In genomic region chr17:13353590-13353989, GRCh38 we compare ENCODE assay signal across 21 cellular contexts.
A peak's percentile ranks its signal among the peaks of the same experiment; 100 is the strongest.
DNase-seq lines count a peak whose midpoint lies in the region; ATAC-seq and TF ChIP-seq lines count a peak whose summit lies in the region.
"Had no signal": no experiment of that assay in that cellular context is flagged by ENCODE, and none has a peak within 500 bp of the region (broad histone marks: within the 10 kb centered on the region; RNA-seq: fewer than 3 reads in every experiment).

No MANE protein-coding gene starts in this region.

- H4K5ac ChIP-seq in mesendoderm (ENCODE audit: low read length) = no peak overlapping the region

- H2BK120ac ChIP-seq in mesendoderm (ENCODE audit: low read depth, low read length) = no peak overlapping the region

- H3K27ac ChIP-seq in right atrium auricular region (no peak overlapping the region), mesendoderm (ENCODE audit: low read depth, low read length) (no peak overlapping the region)
- H3K27ac ChIP-seq: colonic mucosa, gastroesophageal sphincter, HL-60, thoracic aorta had no signal

- H3K36me3 ChIP-seq in right atrium auricular region (no peaks in the 10 kb centered on the region), mesendoderm (ENCODE audit: control insufficient read depth, insufficient read depth, low read length) (no peaks in the 10 kb centered on the region)
- H3K36me3 ChIP-seq: colonic mucosa, gastroesophageal sphincter, thoracic aorta had no signal

- H3K9me3 ChIP-seq in right atrium auricular region = no peaks in the 10 kb centered on the region
- H3K9me3 ChIP-seq: colonic mucosa, gastroesophageal sphincter, thoracic aorta had no signal

- no peak overlapping the region for H3K9ac ChIP-seq in mesendoderm (ENCODE audit: low read length)

- TF ChIP-seq CTCF in right atrium auricular region (IDR thresholded peaks at IDR 0.05) = no peak

- H4K8ac ChIP-seq in mesendoderm (ENCODE audit: low read depth, low read length) = no peak overlapping the region

- peak; percentile 46 for DNase-seq in Right ventricle myocardium superior
- no peak for DNase-seq in right atrium auricular region (ENCODE audit: low spot score)
- peak; percentile 33 for DNase-seq in epidermal melanocyte (ENCODE audit: insufficient read length, low spot score)
- DNase-seq in islet precursor cell = peak; percentile 62
- DNase-seq in posterior vena cava (ENCODE audit: low spot score) = no peak
- DNase-seq in NCI-H1092 treated with DMSO at 0.1 percent for 48 hours (lab: John Stamatoyannopoulos, UW) = no peak
- DNase-seq in activated gamma-delta T cell treated with Interleukin-2 at 50 U/mL for 16 hours = no peak
- no peak for DNase-seq in mesendoderm
- DNase-seq: activated CD4-positive, alpha-beta T cell treated with anti-CD3 and anti-CD28 coated beads for 4 hours; activated effector memory CD4-positive, alpha-beta T cell treated with anti-CD3 and anti-CD28 coated beads, Interleukin-2, amount 50 U/mL, for 16 hours; aorta; C1 segment of cervical spinal cord; colonic mucosa; DMS 273 treated with DMSO at 0.1 percent for 48 hours; natural killer cell; NCI-H187 treated with DMSO at 0.1 percent for 48 hours; NCI-H345; NK-92 treated with Interleukin-12 subunit alpha and Interleukin-12 subunit beta, amount 100 ng/mL, for 24 hours had no signal

- no peak overlapping the region for H3K4me2 ChIP-seq in mesendoderm (ENCODE audit: low read length)

- no peak overlapping the region for H2AK5ac ChIP-seq in mesendoderm (ENCODE audit: low read length)

- H3K27me3 ChIP-seq in right atrium auricular region (no peaks in the 10 kb centered on the region), mesendoderm (ENCODE audit: insufficient read depth, low read length, poor library complexity) (no peaks in the 10 kb centered on the region)
- H3K27me3 ChIP-seq: colonic mucosa, gastroesophageal sphincter had no signal

- H3K18ac ChIP-seq in mesendoderm (ENCODE audit: low read length) = no peak overlapping the region

- H3K4me3 ChIP-seq in right atrium auricular region (no peak overlapping the region), mesendoderm (ENCODE audit: low read length) (no peak overlapping the region)
- H3K4me3 ChIP-seq: colonic mucosa, gastroesophageal sphincter, thoracic aorta had no signal

- no peak overlapping the region for H2BK15ac ChIP-seq in mesendoderm (replicated peaks; ENCODE audit: low read depth)

- ATAC-seq in Right ventricle myocardium superior (ENCODE audit: poor library complexity) = peak; percentile 91
- ATAC-seq: gastroesophageal sphincter, natural killer cell had no signal

- no peak overlapping the region for H3K56ac ChIP-seq in mesendoderm (ENCODE audit: low read length)

- no peak overlapping the region for H3K23ac ChIP-seq in mesendoderm (ENCODE audit: low read length)

- H3K4ac ChIP-seq in mesendoderm (ENCODE audit: low read depth, low read length) = no peak overlapping the region

- no peak overlapping the region for H2BK5ac ChIP-seq in mesendoderm (ENCODE audit: low read length)

- H3K4me1 ChIP-seq in right atrium auricular region (no peaks in the 10 kb centered on the region), mesendoderm (ENCODE audit: control insufficient read depth, low read depth, low read length) (no peaks in the 10 kb centered on the region)
- H3K4me1 ChIP-seq: colonic mucosa, gastroesophageal sphincter had no signal

- no peaks in the 10 kb centered on the region for H3K79me1 ChIP-seq in mesendoderm (ENCODE audit: low read length)

- intact Hi-C loops in Right ventricle myocardium superior (cut with DNase I) = no loop called here
- intact Hi-C loops in posterior vena cava (cut with DNase I) = no loop called here

- no CpG with 5 or more reads among the region's 5 CpGs for WGBS in mesendoderm (ENCODE audit: extremely low coverage, insufficient coverage, low lambda C conversion rate)

- H3K79me2 ChIP-seq in mesendoderm (ENCODE audit: control insufficient read depth, insufficient read depth, low read length) = no peaks in the 10 kb centered on the region

Comparison
In these comparisons a context has a peak if more than half of its experiments do, and no peak if none do; other contexts are left out.
1. DNase-seq: peak in Right ventricle myocardium superior (single experiment), epidermal melanocyte (single experiment) and islet precursor cell (single experiment); none in right atrium auricular region (single experiment), posterior vena cava (single experiment), NCI-H1092 treated with DMSO at 0.1 percent for 48 hours (single experiment), activated gamma-delta T cell treated with Interleukin-2 at 50 U/mL for 16 hours (single experiment) and mesendoderm (single experiment).